In genomic region chrX:2632533-2633504, GRCh38 we compare ENCODE assay signal across 14 cellular contexts. TPM values are rescaled to one million over a fixed set of nuclear protein-coding genes. Genes with fewer than 3 reads are reported as not detected.
DNase-seq lines count a peak whose midpoint lies in the region; ATAC-seq and TF ChIP-seq lines count a peak whose summit lies in the region.
"Had no signal": no experiment of that assay in that cellular context is flagged by ENCODE, and none has a peak within 500 bp of the region (broad histone marks: within the 10 kb centered on the region; RNA-seq: fewer than 3 reads in every experiment).

No MANE protein-coding gene starts in this region.

- DNase-seq in Caco-2: no peak
- no peak for DNase-seq in activated CD4-positive, alpha-beta memory T cell treated with anti-CD3 and anti-CD28 coated beads for 36 hours
- DNase-seq in mucosa of descending colon: no peak
- no peak for DNase-seq in NCI-H524 treated with DMSO at 0.1 percent for 48 hours (lab: John Stamatoyannopoulos, UW)
- no peak for DNase-seq in MM.1S
- DNase-seq in right cardiac atrium: no peak
- DNase-seq: activated CD4-positive, alpha-beta T cell treated with anti-CD3 and anti-CD28 coated beads for 48 hours; activated gamma-delta T cell; CD8-positive, alpha-beta memory T cell; midbrain; stimulated activated naive CD4-positive, alpha-beta T cell treated with Interleukin-2 at 50 U/mL for 16 hours had no signal

- H3K9ac ChIP-seq in mucosa of rectum (ENCODE audit: low read depth in 1 of 2, low read length in 2 of 2): no peak overlapping the region
- no peak overlapping the region for H3K9ac ChIP-seq in MM.1S (ENCODE audit: low read length)

- peaks cover 7% of the 10 kb centered on the region for H3K36me3 ChIP-seq in Caco-2 (ENCODE audit: control insufficient read depth, insufficient read depth, low read length)
- peaks cover 4 to 9% of the 10 kb centered on the region in 2 donors for H3K36me3 ChIP-seq in mucosa of rectum (ENCODE audit: control insufficient read depth in 2 of 2, insufficient read depth in 2 of 2, low read length in 2 of 2)
- no peaks in the 10 kb centered on the region for H3K36me3 ChIP-seq in mucosa of descending colon (ENCODE audit: low read depth)
- H3K36me3 ChIP-seq in MM.1S (replicated peaks; ENCODE audit: insufficient read depth, low read length): 0 out of 2 replicates have a peak, but pooled peaks cover 3% of the 10 kb centered on the region
- H3K36me3 ChIP-seq: prostate gland had no signal

- H3K4me1 Mint-ChIP-seq in Caco-2 (ENCODE audit: low read depth, unreplicated experiment): peaks cover 8% of the 10 kb centered on the region
- H3K4me1 Mint-ChIP-seq in activated CD4-positive, alpha-beta memory T cell treated with anti-CD3 and anti-CD28 coated beads for 36 hours (ENCODE audit: low read depth): peaks cover 31% of the 10 kb centered on the region

- POLR2A ChIA-PET in Caco-2 (lab: Charles Lee): no interaction called here
- POLR2A ChIA-PET in activated CD4-positive, alpha-beta memory T cell treated with anti-CD3 and anti-CD28 coated beads for 36 hours (lab: Charles Lee): no interaction called here

- peak; percentile 51 for ATAC-seq in HG02610 (IDR thresholded peaks at IDR 0.05; ENCODE audit: unreplicated experiment)
- no peak for ATAC-seq in mucosa of descending colon
- no peak for ATAC-seq in right cardiac atrium

- H3K9me3 ChIP-seq in Caco-2 (peaks cover 15% of the 10 kb centered on the region), mucosa of rectum (ENCODE audit: control insufficient read depth in 2 of 2, low read length in 2 of 2) (peaks cover 18 to 31% of the 10 kb centered on the region in 2 donors), mucosa of descending colon (peaks cover 16% of the 10 kb centered on the region), MM.1S (replicated peaks; ENCODE audit: insufficient read depth, low read length) (no peaks in the 10 kb centered on the region), right cardiac atrium (ENCODE audit: control insufficient read depth, low read length) (no peaks in the 10 kb centered on the region)
- H3K9me3 ChIP-seq: prostate gland had no signal

- no peak overlapping the region for H3K4me2 ChIP-seq in MM.1S (ENCODE audit: low read depth, low read length)

- intact Hi-C loops in Caco-2 (cut with micrococcal nuclease; ENCODE audit: unreplicated experiment) (no loop called here), mucosa of descending colon (cut with DNase I, micrococcal nuclease) (no loop called here), right cardiac atrium (cut with DNase I) (no loop called here)
- intact Hi-C loops in activated CD4-positive, alpha-beta memory T cell treated with anti-CD3 and anti-CD28 coated beads for 36 hours (cut with micrococcal nuclease): no loop called here

- H3K27me3 ChIP-seq in Caco-2 (replicated peaks; ENCODE audit: control insufficient read depth, insufficient read depth, low read length) (no peaks in the 10 kb centered on the region), mucosa of rectum (ENCODE audit: control insufficient read depth in 2 of 2, insufficient read depth in 2 of 2, low read length in 2 of 2) (no peaks in the 10 kb centered on the region), MM.1S (replicated peaks; ENCODE audit: insufficient read depth, low read length) (no peaks in the 10 kb centered on the region), right cardiac atrium (ENCODE audit: control insufficient read depth, insufficient read depth) (no peaks in the 10 kb centered on the region)

- no peaks in the 10 kb centered on the region for H3K4me1 ChIP-seq in Caco-2
- no peaks in the 10 kb centered on the region for H3K4me1 ChIP-seq in mucosa of rectum (ENCODE audit: control insufficient read depth in 2 of 2, insufficient read depth in 2 of 2, low read length in 2 of 2)
- no peaks in the 10 kb centered on the region for H3K4me1 ChIP-seq in mucosa of descending colon (ENCODE audit: low read depth)
- H3K4me1 ChIP-seq in MM.1S (ENCODE audit: low read length): no peaks in the 10 kb centered on the region
- no peaks in the 10 kb centered on the region for H3K4me1 ChIP-seq in right cardiac atrium (ENCODE audit: control insufficient read depth, insufficient read depth, low read length)
- H3K4me1 ChIP-seq: prostate gland had no signal

- H3K79me2 ChIP-seq in MM.1S (ENCODE audit: low read length): no peaks in the 10 kb centered on the region

- TF ChIP-seq CTCF in Caco-2 (IDR thresholded peaks at IDR 0.05; ENCODE audit: insufficient read depth in 1 of 2, low read depth in 1 of 2, low read length in 1 of 2, severe bottlenecking in 1 of 2, unreplicated experiment in 1 of 2): no peak
- TF ChIP-seq CTCF in mucosa of descending colon (IDR thresholded peaks at IDR 0.05): no peak
- no peak for TF ChIP-seq CTCF in MM.1S (IDR thresholded peaks at IDR 0.05; ENCODE audit: low read length)

- CTCF ChIA-PET in Caco-2 (lab: Charles Lee): no interaction called here
- CTCF ChIA-PET in activated CD4-positive, alpha-beta memory T cell treated with anti-CD3 and anti-CD28 coated beads for 36 hours (lab: Charles Lee): no interaction called here

- H3K27ac ChIP-seq in mucosa of rectum (ENCODE audit: low read depth in 2 of 2, low read length in 2 of 2) (peak overlapping the region; percentile 75 to 87), MM.1S (ENCODE audit: low read length) (no peak overlapping the region), right cardiac atrium (ENCODE audit: low read length) (no peak overlapping the region)
- H3K27ac ChIP-seq: prostate gland had no signal

- peak overlapping the region; percentile 62 for H3K27ac Mint-ChIP-seq in Caco-2 (ENCODE audit: unreplicated experiment)
- H3K27ac Mint-ChIP-seq in activated CD4-positive, alpha-beta memory T cell treated with anti-CD3 and anti-CD28 coated beads for 36 hours: peak overlapping the region; percentile 9

- no peak overlapping the region for H3K4me3 Mint-ChIP-seq in Caco-2 (ENCODE audit: unreplicated experiment)
- H3K4me3 Mint-ChIP-seq in activated CD4-positive, alpha-beta memory T cell treated with anti-CD3 and anti-CD28 coated beads for 36 hours: no peak overlapping the region

- no peaks in the 10 kb centered on the region for H3K27me3 Mint-ChIP-seq in Caco-2 (ENCODE audit: insufficient read depth, unreplicated experiment)
- no peaks in the 10 kb centered on the region for H3K27me3 Mint-ChIP-seq in activated CD4-positive, alpha-beta memory T cell treated with anti-CD3 and anti-CD28 coated beads for 36 hours
- H3K27me3 Mint-ChIP-seq: CD8-positive, alpha-beta memory T cell had no signal

- 93% methylated on average over 9 of the region's 9 CpGs for WGBS in right cardiac atrium

- H3K9me2 ChIP-seq in MM.1S (replicated peaks; ENCODE audit: insufficient read depth, low read length): no peaks in the 10 kb centered on the region

- no peak overlapping the region for H3K4me3 ChIP-seq in Caco-2 (ENCODE audit: low read depth, low read length)
- no peak overlapping the region for H3K4me3 ChIP-seq in mucosa of rectum (ENCODE audit: low read length in 2 of 2)
- no peak overlapping the region for H3K4me3 ChIP-seq in mucosa of descending colon
- no peak overlapping the region for H3K4me3 ChIP-seq in MM.1S (ENCODE audit: low read length)
- H3K4me3 ChIP-seq in right cardiac atrium (ENCODE audit: low read length): no peak overlapping the region
- H3K4me3 ChIP-seq: prostate gland had no signal

- H3K36me3 Mint-ChIP-seq in Caco-2 (ENCODE audit: insufficient read depth, unreplicated experiment): peaks cover 58% of the 10 kb centered on the region
- peaks cover 58% of the 10 kb centered on the region for H3K36me3 Mint-ChIP-seq in activated CD4-positive, alpha-beta memory T cell treated with anti-CD3 and anti-CD28 coated beads for 36 hours

- H3F3A ChIP-seq in MM.1S (ENCODE audit: insufficient read depth, low read length): no peaks in the 10 kb centered on the region

- BruUV-seq in Caco-2 (replicated peaks; lab: Mats Ljungman, UMichigan): no TSS peak

- no peak overlapping the region for H2AFZ ChIP-seq in MM.1S (ENCODE audit: low read length)

- H3K9me3 Mint-ChIP-seq in Caco-2 (ENCODE audit: unreplicated experiment): peaks cover 26% of the 10 kb centered on the region
- H3K9me3 Mint-ChIP-seq in activated CD4-positive, alpha-beta memory T cell treated with anti-CD3 and anti-CD28 coated beads for 36 hours: peaks cover 42% of the 10 kb centered on the region

- H4K20me1 ChIP-seq in MM.1S (ENCODE audit: insufficient read depth, low read length): no peaks in the 10 kb centered on the region

RNA-seq across cellular contexts. Expression of gene CD99, which starts 58.3 kb away (rescaled TPM):
- total RNA-seq in Caco-2 (2022) (362 and 407 TPM in 2 replicates), mucosa of descending colon (100 to 1,000 TPM; 147 to 326 (median 171) TPM), right cardiac atrium (100 to 1,000 TPM; 230 to 368 (median 290) TPM)
- total RNA-seq in activated CD4-positive, alpha-beta memory T cell treated with anti-CD3 and anti-CD28 coated beads for 36 hours: 100 to 1,000 TPM; 282 to 283 TPM
- polyA plus RNA-seq in right cardiac atrium: 387 TPM

Comparison
In these comparisons a context has a peak if more than half of its experiments do, and no peak if none do; other contexts are left out.
1. H3K27ac ChIP-seq: peak in mucosa of rectum (2 of 2); none in MM.1S (single experiment) and right cardiac atrium (single experiment).